ENCODE assay signal across 1 cellular context in the genomic region with DNA sequence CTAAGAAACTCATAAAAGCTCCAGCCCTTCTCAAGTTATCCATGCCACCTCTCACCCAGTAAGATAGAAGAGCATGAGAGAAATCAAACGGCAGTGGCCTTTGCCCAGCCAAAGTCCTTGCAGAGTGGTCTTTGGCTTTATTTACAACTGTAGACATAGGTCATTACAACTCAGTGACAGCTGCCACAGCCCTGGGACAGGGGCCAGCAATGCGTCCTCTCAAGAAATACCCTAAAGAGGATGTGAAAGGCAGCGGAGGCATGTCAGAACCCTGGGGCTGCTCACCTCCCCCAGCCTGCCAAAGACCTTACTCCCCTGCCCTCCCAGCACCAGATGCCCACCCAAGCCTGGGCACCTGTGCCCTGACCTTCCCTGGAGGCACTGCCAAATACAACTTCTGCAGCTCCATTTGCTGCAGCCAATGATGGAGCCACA.
A peak's percentile ranks its signal among the peaks of the same experiment; 100 is the strongest.
TF ChIP-seq lines count a peak whose summit lies in the region.

No MANE protein-coding gene starts in this region.

TF ChIP-seq in liver, 16 proteins besides CTCF, POLR2A, EP300 and RAD21:
- TF ChIP-seq, protein P1, sequence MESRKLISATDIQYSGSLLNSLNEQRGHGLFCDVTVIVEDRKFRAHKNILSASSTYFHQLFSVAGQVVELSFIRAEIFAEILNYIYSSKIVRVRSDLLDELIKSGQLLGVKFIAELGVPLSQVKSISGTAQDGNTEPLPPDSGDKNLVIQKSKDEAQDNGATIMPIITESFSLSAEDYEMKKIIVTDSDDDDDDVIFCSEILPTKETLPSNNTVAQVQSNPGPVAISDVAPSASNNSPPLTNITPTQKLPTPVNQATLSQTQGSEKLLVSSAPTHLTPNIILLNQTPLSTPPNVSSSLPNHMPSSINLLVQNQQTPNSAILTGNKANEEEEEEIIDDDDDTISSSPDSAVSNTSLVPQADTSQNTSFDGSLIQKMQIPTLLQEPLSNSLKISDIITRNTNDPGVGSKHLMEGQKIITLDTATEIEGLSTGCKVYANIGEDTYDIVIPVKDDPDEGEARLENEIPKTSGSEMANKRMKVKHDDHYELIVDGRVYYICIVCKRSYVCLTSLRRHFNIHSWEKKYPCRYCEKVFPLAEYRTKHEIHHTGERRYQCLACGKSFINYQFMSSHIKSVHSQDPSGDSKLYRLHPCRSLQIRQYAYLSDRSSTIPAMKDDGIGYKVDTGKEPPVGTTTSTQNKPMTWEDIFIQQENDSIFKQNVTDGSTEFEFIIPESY (IDR thresholded peaks at IDR 0.05), result peak; percentile 83
- peak in 1 of 2 donors; percentile 13 for TF ChIP-seq GABPA (IDR thresholded peaks at IDR 0.05 in 1 of 2, conservative IDR thresholded peaks at IDR 0.05 in 1 of 2)
- peak; percentile 94 to 99 for TF ChIP-seq RXRA (IDR thresholded peaks at IDR 0.05)
- TF ChIP-seq, protein P2, sequence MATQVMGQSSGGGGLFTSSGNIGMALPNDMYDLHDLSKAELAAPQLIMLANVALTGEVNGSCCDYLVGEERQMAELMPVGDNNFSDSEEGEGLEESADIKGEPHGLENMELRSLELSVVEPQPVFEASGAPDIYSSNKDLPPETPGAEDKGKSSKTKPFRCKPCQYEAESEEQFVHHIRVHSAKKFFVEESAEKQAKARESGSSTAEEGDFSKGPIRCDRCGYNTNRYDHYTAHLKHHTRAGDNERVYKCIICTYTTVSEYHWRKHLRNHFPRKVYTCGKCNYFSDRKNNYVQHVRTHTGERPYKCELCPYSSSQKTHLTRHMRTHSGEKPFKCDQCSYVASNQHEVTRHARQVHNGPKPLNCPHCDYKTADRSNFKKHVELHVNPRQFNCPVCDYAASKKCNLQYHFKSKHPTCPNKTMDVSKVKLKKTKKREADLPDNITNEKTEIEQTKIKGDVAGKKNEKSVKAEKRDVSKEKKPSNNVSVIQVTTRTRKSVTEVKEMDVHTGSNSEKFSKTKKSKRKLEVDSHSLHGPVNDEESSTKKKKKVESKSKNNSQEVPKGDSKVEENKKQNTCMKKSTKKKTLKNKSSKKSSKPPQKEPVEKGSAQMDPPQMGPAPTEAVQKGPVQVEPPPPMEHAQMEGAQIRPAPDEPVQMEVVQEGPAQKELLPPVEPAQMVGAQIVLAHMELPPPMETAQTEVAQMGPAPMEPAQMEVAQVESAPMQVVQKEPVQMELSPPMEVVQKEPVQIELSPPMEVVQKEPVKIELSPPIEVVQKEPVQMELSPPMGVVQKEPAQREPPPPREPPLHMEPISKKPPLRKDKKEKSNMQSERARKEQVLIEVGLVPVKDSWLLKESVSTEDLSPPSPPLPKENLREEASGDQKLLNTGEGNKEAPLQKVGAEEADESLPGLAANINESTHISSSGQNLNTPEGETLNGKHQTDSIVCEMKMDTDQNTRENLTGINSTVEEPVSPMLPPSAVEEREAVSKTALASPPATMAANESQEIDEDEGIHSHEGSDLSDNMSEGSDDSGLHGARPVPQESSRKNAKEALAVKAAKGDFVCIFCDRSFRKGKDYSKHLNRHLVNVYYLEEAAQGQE (IDR thresholded peaks at IDR 0.05), result peak; percentile 78
- TF ChIP-seq, protein P3, sequence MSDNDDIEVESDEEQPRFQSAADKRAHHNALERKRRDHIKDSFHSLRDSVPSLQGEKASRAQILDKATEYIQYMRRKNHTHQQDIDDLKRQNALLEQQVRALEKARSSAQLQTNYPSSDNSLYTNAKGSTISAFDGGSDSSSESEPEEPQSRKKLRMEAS (IDR thresholded peaks at IDR 0.05), result peak; percentile 84
- TF ChIP-seq, protein P4, sequence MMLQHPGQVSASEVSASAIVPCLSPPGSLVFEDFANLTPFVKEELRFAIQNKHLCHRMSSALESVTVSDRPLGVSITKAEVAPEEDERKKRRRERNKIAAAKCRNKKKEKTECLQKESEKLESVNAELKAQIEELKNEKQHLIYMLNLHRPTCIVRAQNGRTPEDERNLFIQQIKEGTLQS (IDR thresholded peaks at IDR 0.05), result no peak
- peak; percentile 91 for TF ChIP-seq FOXA2 (IDR thresholded peaks at IDR 0.05)
- no peak for TF ChIP-seq EGR1 (IDR thresholded peaks at IDR 0.05; ENCODE audit: low read depth in 2 of 2)
- TF ChIP-seq TAF1 (conservative IDR thresholded peaks at IDR 0.05), result no peak
- peak; percentile 97 for TF ChIP-seq HNF4G (IDR thresholded peaks at IDR 0.05)
- peak; percentile 99 for TF ChIP-seq SP1 (IDR thresholded peaks at IDR 0.05)
- peak; percentile 19 for TF ChIP-seq NR2F2 (IDR thresholded peaks at IDR 0.05)
- TF ChIP-seq HNF4A (conservative IDR thresholded peaks at IDR 0.05), result peak; percentile 99 to 100
- TF ChIP-seq JUND (IDR thresholded peaks at IDR 0.05), result peak; percentile 72 to 97
- peak; percentile 81 for TF ChIP-seq FOXA1 (IDR thresholded peaks at IDR 0.05)
- peak; percentile 78 for TF ChIP-seq YY1 (IDR thresholded peaks at IDR 0.05)
